In the genomic region with DNA sequence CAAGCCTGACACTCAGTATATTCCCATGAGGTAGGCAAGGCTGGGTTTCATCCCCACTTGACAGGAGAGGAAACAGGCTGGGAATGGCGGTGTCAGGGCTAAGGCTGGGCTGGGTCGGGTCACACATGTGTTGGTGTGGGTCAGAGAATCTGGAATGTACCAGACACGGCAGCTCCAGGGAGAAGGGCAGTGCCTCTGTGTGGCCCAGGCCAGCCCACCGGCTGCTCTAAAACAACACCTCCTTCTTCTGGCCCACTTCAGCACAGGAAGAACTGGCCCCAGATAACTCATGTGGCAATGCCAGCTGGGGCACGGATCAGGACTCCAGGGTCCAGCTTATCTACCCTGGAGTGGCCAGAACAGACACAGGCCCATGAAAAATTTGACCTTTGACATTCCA, we compare ENCODE assay signal across 9 cellular contexts. TPM values are rescaled to one million over a fixed set of nuclear protein-coding genes. Genes with fewer than 3 reads are reported as not detected.
"Had no signal": no experiment of that assay in that cellular context is flagged by ENCODE, and none has a peak within 500 bp of the region (broad histone marks: within the 10 kb centered on the region; RNA-seq: fewer than 3 reads in every experiment).

No MANE protein-coding gene starts in this region.

- DNase-seq: GDM1, GF-D8 had no signal

- H3K4me3 ChIP-seq: GM12878 had no signal

- FAIRE-seq: G401.6, GM12878, GM12891, GM12892, GM18507, GM19239 had no signal

RNA-seq across cellular contexts. Expression of a gene that starts 18.3 kb away (rescaled TPM):
- total RNA-seq: G401 had no signal

RNA-seq across cellular contexts. Expression of a gene that starts 30.7 kb away (rescaled TPM):
- total RNA-seq: G401 had no signal

RNA-seq across cellular contexts. Expression of a gene that starts 52.8 kb away (rescaled TPM):
- total RNA-seq: G401 had no signal

RNA-seq across cellular contexts. Expression of a gene that starts 53.3 kb away (rescaled TPM):
- total RNA-seq: G401, GM12878 had no signal
